ENCODE assay signal across 25 cellular contexts in the genomic region with DNA sequence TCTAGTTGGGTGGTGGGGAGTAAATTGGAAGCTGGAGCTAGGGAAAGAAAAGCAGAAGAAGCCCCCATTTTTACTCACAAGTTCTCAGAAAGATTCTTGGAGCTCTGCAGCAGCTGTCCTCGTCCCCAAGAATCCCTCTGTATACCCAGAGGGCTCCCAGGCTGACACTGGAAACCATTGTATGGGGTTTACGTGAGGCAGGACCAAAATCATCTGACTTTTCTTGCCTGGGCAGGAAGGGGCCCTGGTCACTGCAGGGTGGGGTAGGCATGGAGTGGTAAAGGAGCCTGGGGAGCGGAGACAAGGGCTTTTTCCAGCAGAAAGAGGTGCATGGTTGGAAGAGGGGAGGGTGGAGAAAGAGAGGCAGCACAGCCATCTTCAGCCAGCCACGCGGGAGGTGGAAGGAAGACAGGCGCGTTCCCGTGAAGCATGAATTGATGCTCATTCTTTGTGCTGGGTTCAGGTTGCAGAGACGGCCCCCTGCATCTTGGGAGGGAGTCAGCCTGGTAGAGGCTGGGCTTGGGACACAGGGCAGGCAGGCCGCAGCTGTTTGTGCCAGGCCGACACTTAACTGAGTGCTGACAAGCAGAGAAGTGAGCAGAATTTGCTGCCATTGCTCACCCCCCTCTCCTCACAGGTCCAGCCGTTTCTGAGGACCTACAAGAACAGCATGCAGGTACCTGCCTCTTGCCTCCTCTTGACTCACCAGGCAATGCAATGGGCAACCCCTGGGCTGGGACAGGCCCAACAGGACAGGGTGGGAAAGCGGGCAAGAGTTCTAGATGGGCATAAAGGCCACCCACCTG.
DNase-seq lines count a peak whose midpoint lies in the region; ATAC-seq lines count a peak whose summit lies in the region.
"Had no signal": no experiment of that assay in that cellular context is flagged by ENCODE, and none has a peak within 500 bp of the region (broad histone marks: within the 10 kb centered on the region; RNA-seq: fewer than 3 reads in every experiment).

No MANE protein-coding gene starts in this region.

- H3K36me3 Mint-ChIP-seq in stimulated activated effector memory CD8-positive, alpha-beta T cell treated with anti-CD3 and anti-CD28 coated beads, Interleukin-12 subunit alpha, Interleukin-12 subunit beta, amount 100 ng/mL, for 72 hours = no peaks in the 10 kb centered on the region
- H3K36me3 Mint-ChIP-seq: activated naive CD8-positive, alpha-beta T cell treated with anti-CD3 and anti-CD28 coated beads for 36 hours; naive thymus-derived CD8-positive, alpha-beta T cell; WTC11 had no signal

- H3K9me3 Mint-ChIP-seq in stimulated activated effector memory CD8-positive, alpha-beta T cell treated with anti-CD3 and anti-CD28 coated beads, Interleukin-12 subunit alpha, Interleukin-12 subunit beta, amount 100 ng/mL, for 72 hours = no peaks in the 10 kb centered on the region
- H3K9me3 Mint-ChIP-seq: activated naive CD8-positive, alpha-beta T cell treated with anti-CD3 and anti-CD28 coated beads for 36 hours; CD4-positive, alpha-beta T cell; dendritic cell treated with granulocyte-macrophage colony-stimulating factor and Interleukin-4, amounts not matched to agents 40 ng/mL and 50 ng/mL, for 4 days; naive thymus-derived CD8-positive, alpha-beta T cell; WTC11 had no signal

- ATAC-seq in stimulated activated effector memory CD8-positive, alpha-beta T cell treated with anti-CD3 and anti-CD28 coated beads, Interleukin-12 subunit alpha, Interleukin-12 subunit beta, amount 100 ng/mL, for 72 hours = no peak
- ATAC-seq: heart left ventricle; lower lobe of right lung; naive thymus-derived CD8-positive, alpha-beta T cell; WTC11 had no signal

- no peak overlapping the region for H3K4me3 Mint-ChIP-seq in stimulated activated effector memory CD8-positive, alpha-beta T cell treated with anti-CD3 and anti-CD28 coated beads, Interleukin-12 subunit alpha, Interleukin-12 subunit beta, amount 100 ng/mL, for 72 hours
- H3K4me3 Mint-ChIP-seq: activated naive CD8-positive, alpha-beta T cell treated with anti-CD3 and anti-CD28 coated beads for 36 hours; CD4-positive, alpha-beta T cell; dendritic cell treated with granulocyte-macrophage colony-stimulating factor and Interleukin-4, amounts not matched to agents 40 ng/mL and 50 ng/mL, for 4 days; naive thymus-derived CD8-positive, alpha-beta T cell; WTC11 had no signal

- DNase-seq in activated effector memory CD4-positive, alpha-beta T cell treated with anti-CD3 and anti-CD28 coated beads, Interleukin-2, amount 50 U/mL, for 16 hours = peak; percentile 36
- no peak for DNase-seq in activated effector memory CD4-positive, alpha-beta T cell treated with Interleukin-2 at 50 U/mL for 16 hours
- DNase-seq in SK-MEL-5 (ENCODE audit: low read depth, low spot score) (peak; percentile 25), mesenteric fat pad (ENCODE audit: low spot score) (peak; percentile 85), NCI-H1436 (lab: John Stamatoyannopoulos, UW) (no peak)
- DNase-seq in stimulated activated effector memory CD8-positive, alpha-beta T cell treated with anti-CD3 and anti-CD28 coated beads, Interleukin-12 subunit alpha, Interleukin-12 subunit beta, amount 100 ng/mL, for 72 hours (ENCODE audit: low spot score in 2 of 2) = no peak
- DNase-seq in activated CD8-positive, alpha-beta memory T cell treated with anti-CD3 and anti-CD28 coated beads, Interleukin-2, amount 50 U/mL, for 48 hours = no peak
- DNase-seq: activated CD4-positive, alpha-beta T cell treated with anti-CD3 and anti-CD28 coated beads, Interleukin-2, amount 50 U/mL, for 4 hours; activated naive CD8-positive, alpha-beta T cell treated with anti-CD3 and anti-CD28 coated beads for 36 hours; AML-193; CD4-positive, alpha-beta T cell; DMS79 treated with DMSO at 0.1 percent for 48 hours; foreskin fibroblast; GF-D8; lower lobe of right lung; naive thymus-derived CD8-positive, alpha-beta T cell; NCI-H2107; NCI-H446; NCI-H82; small intestine; stimulated activated naive CD4-positive, alpha-beta T cell treated with Interleukin-2 at 50 U/mL for 16 hours; T-helper 1 cell had no signal

- H3K27ac Mint-ChIP-seq in stimulated activated effector memory CD8-positive, alpha-beta T cell treated with anti-CD3 and anti-CD28 coated beads, Interleukin-12 subunit alpha, Interleukin-12 subunit beta, amount 100 ng/mL, for 72 hours = peak overlapping the region; percentile 81
- H3K27ac Mint-ChIP-seq: activated naive CD8-positive, alpha-beta T cell treated with anti-CD3 and anti-CD28 coated beads for 36 hours; CD4-positive, alpha-beta T cell; dendritic cell treated with granulocyte-macrophage colony-stimulating factor and Interleukin-4, amounts not matched to agents 40 ng/mL and 50 ng/mL, for 4 days; WTC11 had no signal

- in situ Hi-C loops in SK-MEL-5 (cut with HindIII; ENCODE audit: low pct_unique_long_range_greater_than_20kb, low sequenced_read_pairs) = no loop called here

- peaks cover 40% of the 10 kb centered on the region for H3K4me1 Mint-ChIP-seq in stimulated activated effector memory CD8-positive, alpha-beta T cell treated with anti-CD3 and anti-CD28 coated beads, Interleukin-12 subunit alpha, Interleukin-12 subunit beta, amount 100 ng/mL, for 72 hours

Comparison
In these comparisons a context has a peak if more than half of its experiments do, and no peak if none do; other contexts are left out.
1. DNase-seq: peak in activated effector memory CD4-positive, alpha-beta T cell treated with anti-CD3 and anti-CD28 coated beads, Interleukin-2, amount 50 U/mL, for 16 hours (single experiment), SK-MEL-5 (single experiment) and mesenteric fat pad (single experiment); none in activated effector memory CD4-positive, alpha-beta T cell treated with Interleukin-2 at 50 U/mL for 16 hours (single experiment), stimulated activated effector memory CD8-positive, alpha-beta T cell treated with anti-CD3 and anti-CD28 coated beads, Interleukin-12 subunit alpha, Interleukin-12 subunit beta, amount 100 ng/mL, for 72 hours (0 of 2), NCI-H1436 (single experiment) and activated CD8-positive, alpha-beta memory T cell treated with anti-CD3 and anti-CD28 coated beads, Interleukin-2, amount 50 U/mL, for 48 hours (single experiment).